Comparison of ENCODE assay signal across 6 cellular contexts in genomic region chr11:65613091-65613928, GRCh38. TPM values are rescaled to one million over a fixed set of nuclear protein-coding genes. Genes with fewer than 3 reads are reported as not detected.
DNase-seq lines count a peak whose midpoint lies in the region; ATAC-seq and TF ChIP-seq lines count a peak whose summit lies in the region.

No MANE protein-coding gene starts in this region.

- WGBS in sigmoid colon, 2 donors: 11 to 22% methylated on average over 43 of the region's 43 CpGs

- H3K4me3 ChIP-seq in sigmoid colon: peak overlapping the region; percentile 56 to 88 (median 74)

- ATAC-seq in activated CD8-positive, alpha-beta memory T cell treated with anti-CD3 and anti-CD28 coated beads, Interleukin-2, amount 10 ng/mL, durations not matched to agents 7 days and 5 days: no peak
- ATAC-seq in effector memory CD8-positive, alpha-beta T cell (replicated peaks): no peak
- ATAC-seq in HG02623 (IDR thresholded peaks at IDR 0.05; ENCODE audit: unreplicated experiment): no peak

- peaks cover 7 to 29% (median 18%) of the 10 kb centered on the region in 4 donors for H3K36me3 ChIP-seq in sigmoid colon

- TF ChIP-seq CTCF in sigmoid colon (IDR thresholded peaks at IDR 0.05): no peak

- no peaks in the 10 kb centered on the region for H3K27me3 Mint-ChIP-seq in activated CD8-positive, alpha-beta memory T cell treated with anti-CD3 and anti-CD28 coated beads, Interleukin-2, amount 10 ng/mL, durations not matched to agents 7 days and 5 days
- no peaks in the 10 kb centered on the region for H3K27me3 Mint-ChIP-seq in effector memory CD8-positive, alpha-beta T cell

- no peaks in the 10 kb centered on the region for H3K9me3 ChIP-seq in sigmoid colon

- intact Hi-C loops in sigmoid colon (cut with DNase I): loop anchor here (10.0 kb wide), 1 partner anchor 499 kb away; the partner anchor contains the start of genes TM7SF2 and ZNHIT2

- peak overlapping the region; percentile 85 for H3K4me3 Mint-ChIP-seq in activated CD8-positive, alpha-beta memory T cell treated with anti-CD3 and anti-CD28 coated beads, Interleukin-2, amount 10 ng/mL, durations not matched to agents 7 days and 5 days
- peak overlapping the region; percentile 94 to 96 for H3K4me3 Mint-ChIP-seq in effector memory CD8-positive, alpha-beta T cell

- DNase-seq in activated CD8-positive, alpha-beta memory T cell treated with anti-CD3 and anti-CD28 coated beads, Interleukin-2, amount 10 ng/mL, durations not matched to agents 7 days and 5 days: peak; percentile 57
- DNase-seq in activated CD8-positive, alpha-beta memory T cell treated with anti-CD3 and anti-CD28 coated beads for 24 hours: no peak
- no peak for DNase-seq in effector memory CD8-positive, alpha-beta T cell
- DNase-seq in sigmoid colon (no peak), HK-2 (ENCODE audit: unreplicated experiment) (no peak)

- no peak for TF ChIP-seq POLR2A in sigmoid colon (IDR thresholded peaks at IDR 0.05)

- H3K27ac ChIP-seq in sigmoid colon: peak overlapping the region; percentile 89 to 95 (median 92)

- H3K4me1 Mint-ChIP-seq in activated CD8-positive, alpha-beta memory T cell treated with anti-CD3 and anti-CD28 coated beads, Interleukin-2, amount 10 ng/mL, durations not matched to agents 7 days and 5 days: peaks cover 56% of the 10 kb centered on the region
- peaks cover 45 to 49% of the 10 kb centered on the region in 2 donors for H3K4me1 Mint-ChIP-seq in effector memory CD8-positive, alpha-beta T cell (ENCODE audit: low read depth in 2 of 2)

- peaks cover 18% of the 10 kb centered on the region for H3K36me3 Mint-ChIP-seq in activated CD8-positive, alpha-beta memory T cell treated with anti-CD3 and anti-CD28 coated beads, Interleukin-2, amount 10 ng/mL, durations not matched to agents 7 days and 5 days
- H3K36me3 Mint-ChIP-seq in effector memory CD8-positive, alpha-beta T cell (ENCODE audit: insufficient read depth): peaks cover 48% of the 10 kb centered on the region

- peaks cover 0 to 67% (median 59%) of the 10 kb centered on the region in 4 donors for H3K4me1 ChIP-seq in sigmoid colon

- peak overlapping the region; percentile 70 for H3K27ac Mint-ChIP-seq in activated CD8-positive, alpha-beta memory T cell treated with anti-CD3 and anti-CD28 coated beads, Interleukin-2, amount 10 ng/mL, durations not matched to agents 7 days and 5 days
- peak overlapping the region; percentile 95 to 97 for H3K27ac Mint-ChIP-seq in effector memory CD8-positive, alpha-beta T cell

- TF ChIP-seq EP300 in sigmoid colon (IDR thresholded peaks at IDR 0.05): no peak

- H3K27me3 ChIP-seq in sigmoid colon: no peaks in the 10 kb centered on the region

- H3K9me3 Mint-ChIP-seq in activated CD8-positive, alpha-beta memory T cell treated with anti-CD3 and anti-CD28 coated beads, Interleukin-2, amount 10 ng/mL, durations not matched to agents 7 days and 5 days (ENCODE audit: low read depth): no peaks in the 10 kb centered on the region
- H3K9me3 Mint-ChIP-seq in effector memory CD8-positive, alpha-beta T cell: no peaks in the 10 kb centered on the region

- CTCF ChIA-PET in activated CD8-positive, alpha-beta memory T cell treated with anti-CD3 and anti-CD28 coated beads, Interleukin-2, amount 10 ng/mL, durations not matched to agents 7 days and 5 days (lab: Charles Lee): interaction anchor here (1.1 to 4.3 kb wide), 10 partner anchors 13 to 167 kb away, joined by 3 to 34 read pairs (median 6); partner anchors contain the start of gene SIPA1

RNA-seq across cellular contexts. Expression of gene MAP3K11, which starts 0.7 kb away (rescaled TPM):
- 10 to 100 TPM; 71.0 to 73.3 TPM for total RNA-seq in activated CD8-positive, alpha-beta memory T cell treated with anti-CD3 and anti-CD28 coated beads, Interleukin-2, amount 10 ng/mL, durations not matched to agents 7 days and 5 days
- total RNA-seq in sigmoid colon: 10 to 100 TPM; 18.5 to 52.1 (median 26.3) TPM
- 10 to 100 TPM; 48.6 to 71.2 (median 71.0) TPM for polyA plus RNA-seq in sigmoid colon

RNA-seq across cellular contexts. Expression of gene PCNX3, which starts 2.3 kb away (rescaled TPM):
- 10 to 100 TPM; 54.9 to 57.1 TPM for total RNA-seq in activated CD8-positive, alpha-beta memory T cell treated with anti-CD3 and anti-CD28 coated beads, Interleukin-2, amount 10 ng/mL, durations not matched to agents 7 days and 5 days
- 10 to 100 TPM; 10.7 to 21.3 (median 14.3) TPM for total RNA-seq in sigmoid colon
- 10 to 100 TPM in 1 of 3 donors, 1 to 10 TPM in 2; 6.0 to 35.0 (median 6.6) TPM for polyA plus RNA-seq in sigmoid colon

RNA-seq across cellular contexts. Expression of gene KCNK7, which starts 17.7 kb away (rescaled TPM):
- total RNA-seq in activated CD8-positive, alpha-beta memory T cell treated with anti-CD3 and anti-CD28 coated beads, Interleukin-2, amount 10 ng/mL, durations not matched to agents 7 days and 5 days: 1 to 10 TPM in 1 of 2 experiments, under 1 TPM in 1; 0.80 to 1.1 TPM
- total RNA-seq in sigmoid colon: under 1 TPM in 2 of 4 donors, not detected in 2; 0.54 to 0.71 TPM
- polyA plus RNA-seq in sigmoid colon: 1 to 10 TPM in 1 of 3 donors, not detected in 2; 1.4 TPM

RNA-seq across cellular contexts. Expression of gene SIPA1, which starts 24.6 kb away (rescaled TPM):
- 100 to 1,000 TPM; 188 to 267 TPM for total RNA-seq in activated CD8-positive, alpha-beta memory T cell treated with anti-CD3 and anti-CD28 coated beads, Interleukin-2, amount 10 ng/mL, durations not matched to agents 7 days and 5 days
- total RNA-seq in sigmoid colon: 10 to 100 TPM; 19.9 to 30.7 (median 28.2) TPM
- 10 to 100 TPM; 20.3 to 53.6 (median 34.8) TPM for polyA plus RNA-seq in sigmoid colon

RNA-seq across cellular contexts. Expression of gene EHBP1L1, which starts 37.5 kb away (rescaled TPM):
- total RNA-seq in activated CD8-positive, alpha-beta memory T cell treated with anti-CD3 and anti-CD28 coated beads, Interleukin-2, amount 10 ng/mL, durations not matched to agents 7 days and 5 days: 100 to 1,000 TPM; 138 to 140 TPM
- 100 to 1,000 TPM; 148 to 366 (median 194) TPM for total RNA-seq in sigmoid colon
- 10 to 100 TPM; 31.2 to 71.2 (median 71.2) TPM for polyA plus RNA-seq in sigmoid colon
